ENCODE assay signal across 31 cellular contexts in the genomic region with DNA sequence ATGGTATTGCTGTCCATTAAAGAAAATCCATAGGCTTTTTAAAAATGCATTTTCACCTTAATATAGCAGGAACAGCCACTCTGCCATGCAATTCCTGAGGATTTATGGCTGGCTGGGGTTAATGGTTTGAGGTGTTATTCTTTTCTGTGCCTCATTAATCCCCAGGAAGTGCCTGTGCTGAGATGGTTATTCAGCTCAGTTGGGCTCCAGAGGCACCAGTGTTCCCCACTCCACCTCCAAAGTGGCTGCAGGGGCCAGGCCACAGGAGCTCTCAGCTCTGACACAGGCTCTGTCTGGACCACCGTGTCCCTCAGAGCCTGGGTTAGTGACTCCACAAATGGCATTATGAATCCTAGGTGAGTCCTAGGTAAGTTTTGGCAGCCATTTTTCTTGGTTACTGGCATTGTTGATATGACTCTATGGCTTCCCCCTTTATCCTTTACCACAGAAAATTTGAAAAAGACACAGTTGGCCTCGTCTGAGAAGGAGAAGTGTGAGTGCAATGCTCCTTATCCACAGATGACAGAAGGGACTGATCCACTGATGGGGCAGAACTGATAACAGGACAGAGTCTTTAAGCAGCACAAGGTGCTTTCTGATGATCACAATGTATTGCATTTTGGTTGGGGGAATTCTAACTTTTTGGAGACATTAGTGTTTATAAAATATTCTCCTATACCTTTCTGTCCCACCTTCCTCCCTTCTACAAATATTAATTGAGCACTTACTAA. TPM values are rescaled to one million over a fixed set of nuclear protein-coding genes. Genes with fewer than 3 reads are reported as not detected.
"Had no signal": no experiment of that assay in that cellular context is flagged by ENCODE, and none has a peak within 500 bp of the region (broad histone marks: within the 10 kb centered on the region; RNA-seq: fewer than 3 reads in every experiment).

No MANE protein-coding gene starts in this region.

- ATAC-seq: activated CD8-positive, alpha-beta memory T cell treated with anti-CD3 and anti-CD28 coated beads, Interleukin-2, amount 10 ng/mL, durations not matched to agents 7 days and 5 days; activated naive CD8-positive, alpha-beta T cell treated with anti-CD3 and anti-CD28 coated beads, Interleukin-2, amount 50 U/mL, for 24 hours had no signal

- H3K27me3 Mint-ChIP-seq: activated CD4-positive, alpha-beta memory T cell treated with anti-CD3 and anti-CD28 coated beads, Interleukin-2, amount 10 ng/mL, durations not matched to agents 7 days and 5 days; activated CD8-positive, alpha-beta memory T cell treated with anti-CD3 and anti-CD28 coated beads, Interleukin-2, amount 10 ng/mL, durations not matched to agents 7 days and 5 days; activated naive CD4-positive, alpha-beta T cell treated with anti-CD3 and anti-CD28 coated beads, Interleukin-2, amount 10 ng/mL, durations not matched to agents 7 days and 5 days; activated naive CD8-positive, alpha-beta T cell; activated naive CD8-positive, alpha-beta T cell treated with anti-CD3 and anti-CD28 coated beads, Interleukin-2, amount 50 U/mL, for 24 hours had no signal

- H3K9me3 Mint-ChIP-seq: activated CD4-positive, alpha-beta memory T cell treated with anti-CD3 and anti-CD28 coated beads, Interleukin-2, amount 10 ng/mL, durations not matched to agents 7 days and 5 days; activated naive CD4-positive, alpha-beta T cell treated with anti-CD3 and anti-CD28 coated beads, Interleukin-2, amount 10 ng/mL, durations not matched to agents 7 days and 5 days; activated naive CD8-positive, alpha-beta T cell treated with anti-CD3 and anti-CD28 coated beads, Interleukin-2, amount 50 U/mL, for 24 hours had no signal

- H3K4me1 Mint-ChIP-seq: activated CD4-positive, alpha-beta memory T cell treated with anti-CD3 and anti-CD28 coated beads, Interleukin-2, amount 10 ng/mL, durations not matched to agents 7 days and 5 days; activated CD8-positive, alpha-beta memory T cell treated with anti-CD3 and anti-CD28 coated beads, Interleukin-2, amount 10 ng/mL, durations not matched to agents 7 days and 5 days; activated naive CD4-positive, alpha-beta T cell treated with anti-CD3 and anti-CD28 coated beads, Interleukin-2, amount 10 ng/mL, durations not matched to agents 7 days and 5 days; activated naive CD8-positive, alpha-beta T cell treated with anti-CD3 and anti-CD28 coated beads, Interleukin-2, amount 50 U/mL, for 24 hours had no signal

- H3K36me3 ChIP-seq: brain microvascular endothelial cell had no signal

- H3K27ac ChIP-seq: brain microvascular endothelial cell, VCaP had no signal

- DNase-seq: activated CD4-positive, alpha-beta memory T cell treated with anti-CD3 and anti-CD28 coated beads, Interleukin-2, amount 10 ng/mL, durations not matched to agents 7 days and 5 days; activated CD4-positive, alpha-beta T cell treated with anti-CD3 and anti-CD28 coated beads for 1 hour; activated CD4-positive, alpha-beta T cell treated with anti-CD3 and anti-CD28 coated beads for 48 hours; activated CD4-positive, CD25-positive, alpha-beta regulatory T cell; activated CD8-positive, alpha-beta memory T cell treated with anti-CD3 and anti-CD28 coated beads for 24 hours; activated CD8-positive, alpha-beta memory T cell treated with anti-CD3 and anti-CD28 coated beads, Interleukin-2, amount 10 ng/mL, durations not matched to agents 7 days and 5 days; activated CD8-positive, alpha-beta memory T cell treated with anti-CD3 and anti-CD28 coated beads, Interleukin-2, amount 50 U/mL, for 48 hours; activated effector memory CD4-positive, alpha-beta T cell treated with Interleukin-2 at 50 U/mL for 16 hours; activated naive CD4-positive, alpha-beta T cell treated with anti-CD3 and anti-CD28 coated beads, Interleukin-2, amount 10 ng/mL, durations not matched to agents 7 days and 5 days; activated naive CD8-positive, alpha-beta T cell treated with anti-CD3 and anti-CD28 coated beads, Interleukin-2, amount 50 U/mL, for 24 hours; activated T-cell treated with anti-CD3 and anti-CD28 coated beads, Interleukin-2, amount 50 U/mL, for 48 hours; aorta; brain microvascular endothelial cell; central memory CD4-positive, alpha-beta T cell; MM.1S; MV-4-11; NCI-H1092; NCI-H1436 treated with DMSO at 0.1 percent for 48 hours; NCI-H2029 treated with DMSO at 0.1 percent for 48 hours; NCI-H2107; NCI-H2171; NCI-H510A; NCI-H526; NCI-H748 treated with DMSO at 0.1 percent for 48 hours; Right ventricle myocardium superior; SW 1271; T-helper 1 cell; T-helper 2 cell; T-helper 9 cell had no signal

- H3K27me3 ChIP-seq: brain microvascular endothelial cell had no signal

- H3K36me3 Mint-ChIP-seq: activated CD8-positive, alpha-beta memory T cell treated with anti-CD3 and anti-CD28 coated beads, Interleukin-2, amount 10 ng/mL, durations not matched to agents 7 days and 5 days; activated naive CD4-positive, alpha-beta T cell treated with anti-CD3 and anti-CD28 coated beads, Interleukin-2, amount 10 ng/mL, durations not matched to agents 7 days and 5 days; activated naive CD8-positive, alpha-beta T cell had no signal

- H3K27ac Mint-ChIP-seq: activated CD4-positive, alpha-beta memory T cell treated with anti-CD3 and anti-CD28 coated beads, Interleukin-2, amount 10 ng/mL, durations not matched to agents 7 days and 5 days; activated CD8-positive, alpha-beta memory T cell treated with anti-CD3 and anti-CD28 coated beads, Interleukin-2, amount 10 ng/mL, durations not matched to agents 7 days and 5 days; activated naive CD4-positive, alpha-beta T cell treated with anti-CD3 and anti-CD28 coated beads, Interleukin-2, amount 10 ng/mL, durations not matched to agents 7 days and 5 days; activated naive CD8-positive, alpha-beta T cell; activated naive CD8-positive, alpha-beta T cell treated with anti-CD3 and anti-CD28 coated beads, Interleukin-2, amount 50 U/mL, for 24 hours had no signal

- H3K4me3 Mint-ChIP-seq: activated CD4-positive, alpha-beta memory T cell treated with anti-CD3 and anti-CD28 coated beads, Interleukin-2, amount 10 ng/mL, durations not matched to agents 7 days and 5 days; activated CD8-positive, alpha-beta memory T cell treated with anti-CD3 and anti-CD28 coated beads, Interleukin-2, amount 10 ng/mL, durations not matched to agents 7 days and 5 days; activated naive CD4-positive, alpha-beta T cell treated with anti-CD3 and anti-CD28 coated beads, Interleukin-2, amount 10 ng/mL, durations not matched to agents 7 days and 5 days; activated naive CD8-positive, alpha-beta T cell; activated naive CD8-positive, alpha-beta T cell treated with anti-CD3 and anti-CD28 coated beads, Interleukin-2, amount 50 U/mL, for 24 hours had no signal

RNA-seq across cellular contexts. Expression of a gene that starts 2.2 kb away (rescaled TPM):
- polyA plus RNA-seq: aorta had no signal
